In genomic region chr4:8394125-8394524, GRCh38 we compare ENCODE assay signal across 10 cellular contexts. TPM values are rescaled to one million over a fixed set of nuclear protein-coding genes. Genes with fewer than 3 reads are reported as not detected.
DNase-seq lines count a peak whose midpoint lies in the region; ATAC-seq lines count a peak whose summit lies in the region.
"Had no signal": no experiment of that assay in that cellular context is flagged by ENCODE, and none has a peak within 500 bp of the region (broad histone marks: within the 10 kb centered on the region; RNA-seq: fewer than 3 reads in every experiment).

No MANE protein-coding gene starts in this region.

- no peak overlapping the region for H4K8ac ChIP-seq in mesenchymal stem cell (ENCODE audit: low read length)

- H3K4me3 Mint-ChIP-seq in naive thymus-derived CD8-positive, alpha-beta T cell = no peak overlapping the region
- H3K4me3 Mint-ChIP-seq: memory B cell; stimulated activated naive CD8-positive, alpha-beta T cell treated with anti-CD3 and anti-CD28 coated beads, Interleukin-15, Interleukin-2, amounts not matched to agents 100 ng/mL and 50 ng/mL, for 24 hours had no signal

- H3K14ac ChIP-seq in mesenchymal stem cell (ENCODE audit: low read length in 2 of 2) = no peak overlapping the region

- peak overlapping the region; percentile 82 for H3K9ac ChIP-seq in mesenchymal stem cell (ENCODE audit: low read length)
- peak overlapping the region in 1 of 5 donors; percentile 57 for H3K9ac ChIP-seq in subcutaneous abdominal adipose tissue (ENCODE audit: low read length in 5 of 5)

- H3K4ac ChIP-seq in mesenchymal stem cell (ENCODE audit: low read depth in 1 of 2, low read length in 2 of 2) = no peak overlapping the region

- H3K9me3 Mint-ChIP-seq in naive thymus-derived CD8-positive, alpha-beta T cell = no peaks in the 10 kb centered on the region
- H3K9me3 Mint-ChIP-seq: memory B cell; stimulated activated naive CD8-positive, alpha-beta T cell treated with anti-CD3 and anti-CD28 coated beads, Interleukin-15, Interleukin-2, amounts not matched to agents 100 ng/mL and 50 ng/mL, for 24 hours had no signal

- no peak overlapping the region for H3K4me3 ChIP-seq in MG63
- no peak overlapping the region for H3K4me3 ChIP-seq in ectodermal cell (ENCODE audit: insufficient read depth, low read depth, low read length)
- H3K4me3 ChIP-seq in mesenchymal stem cell (ENCODE audit: insufficient read depth in 1 of 2, low read depth in 1 of 2, low read length in 2 of 2) = peak overlapping the region in 1 of 2 experiments; percentile 55
- no peak overlapping the region for H3K4me3 ChIP-seq in subcutaneous abdominal adipose tissue (ENCODE audit: low read depth in 1 of 5, low read length in 5 of 5)

- no peak overlapping the region for H2BK5ac ChIP-seq in mesenchymal stem cell (ENCODE audit: low read depth, low read length, poor library complexity, severe bottlenecking)

- H3K27me3 Mint-ChIP-seq in naive thymus-derived CD8-positive, alpha-beta T cell = no peaks in the 10 kb centered on the region
- H3K27me3 Mint-ChIP-seq: memory B cell; stimulated activated naive CD8-positive, alpha-beta T cell treated with anti-CD3 and anti-CD28 coated beads, Interleukin-15, Interleukin-2, amounts not matched to agents 100 ng/mL and 50 ng/mL, for 24 hours had no signal

- H2AFZ ChIP-seq in mesenchymal stem cell (ENCODE audit: low read depth, low read length) = no peak overlapping the region

- no peak overlapping the region for H3K18ac ChIP-seq in mesenchymal stem cell (ENCODE audit: low read depth in 1 of 2, low read length in 2 of 2)

- H3K27me3 ChIP-seq in MG63 = no peaks in the 10 kb centered on the region
- no peaks in the 10 kb centered on the region for H3K27me3 ChIP-seq in ectodermal cell (ENCODE audit: control insufficient read depth, insufficient read depth, low read length, poor library complexity, severe bottlenecking)
- no peaks in the 10 kb centered on the region for H3K27me3 ChIP-seq in mesenchymal stem cell (ENCODE audit: control insufficient read depth in 1 of 2, insufficient read depth in 1 of 2, low read length in 2 of 2)
- no peaks in the 10 kb centered on the region for H3K27me3 ChIP-seq in subcutaneous abdominal adipose tissue (ENCODE audit: control insufficient read depth in 5 of 5, insufficient read depth in 4 of 5, low read length in 5 of 5)

- H3K27ac ChIP-seq in ectodermal cell (ENCODE audit: insufficient read depth, low read depth, low read length, poor library complexity, severe bottlenecking) (peak overlapping the region; percentile 73), mesenchymal stem cell (ENCODE audit: low read length, poor library complexity, severe bottlenecking) (peak overlapping the region; percentile 70), subcutaneous abdominal adipose tissue (ENCODE audit: low read depth, low read length) (peak overlapping the region; percentile 58)

- 68 to 73% methylated on average over 18 of the region's 18 CpGs for WGBS in ectodermal cell, 2 experiments
- 80% methylated on average over 18 of the region's 18 CpGs for WGBS in mesenchymal stem cell

- peaks cover 0 to 48% (median 19%) of the 10 kb centered on the region in 3 donors for H3K36me3 Mint-ChIP-seq in naive thymus-derived CD8-positive, alpha-beta T cell

- H3K4me1 ChIP-seq in ectodermal cell (ENCODE audit: control insufficient read depth, insufficient read depth, low read length) = peaks cover 22% of the 10 kb centered on the region
- peaks cover 23% of the 10 kb centered on the region for H3K4me1 ChIP-seq in mesenchymal stem cell (ENCODE audit: control insufficient read depth, insufficient read depth, low read depth, low read length)
- peaks cover 18 to 39% (median 36%) of the 10 kb centered on the region in 5 donors for H3K4me1 ChIP-seq in subcutaneous abdominal adipose tissue (ENCODE audit: control insufficient read depth in 5 of 5, insufficient read depth in 5 of 5, low read length in 5 of 5)

- no peak overlapping the region for H2BK12ac ChIP-seq in mesenchymal stem cell (ENCODE audit: low read length in 2 of 2)

- DNase-seq in MG63 = peak; percentile 27
- DNase-seq in mesenchymal stem cell = no peak
- DNase-seq in NCI-H2171 (lab: John Stamatoyannopoulos, UW) = no peak
- no peak for DNase-seq in naive thymus-derived CD8-positive, alpha-beta T cell
- no peak for DNase-seq in SKM-1 treated with dmso at 0.1 percent for 144 hours (lab: John Stamatoyannopoulos, UW; ENCODE audit: unreplicated experiment)

- POLR2A ChIA-PET in naive thymus-derived CD8-positive, alpha-beta T cell (lab: Charles Lee) = no interaction called here

- H4K91ac ChIP-seq in mesenchymal stem cell (ENCODE audit: low read length) = no peak overlapping the region

- no peak overlapping the region for H2BK15ac ChIP-seq in mesenchymal stem cell (ENCODE audit: low read depth, poor library complexity, severe bottlenecking)

- peaks cover 0 to 1% (median 0%) of the 10 kb centered on the region in 4 donors for H3K4me1 Mint-ChIP-seq in naive thymus-derived CD8-positive, alpha-beta T cell

- no peak overlapping the region for H2AK5ac ChIP-seq in mesenchymal stem cell (ENCODE audit: low read length, severe bottlenecking)

- peak overlapping the region; percentile 11 for H3K4me2 ChIP-seq in mesenchymal stem cell (ENCODE audit: low read length, poor library complexity, severe bottlenecking)

- no peak overlapping the region for H3K23ac ChIP-seq in mesenchymal stem cell (ENCODE audit: low read length in 2 of 2)

- H3K79me1 ChIP-seq in mesenchymal stem cell (replicated peaks; ENCODE audit: low read length, poor library complexity, severe bottlenecking) = no peaks in the 10 kb centered on the region

- no peak overlapping the region for H3K27ac Mint-ChIP-seq in naive thymus-derived CD8-positive, alpha-beta T cell
- H3K27ac Mint-ChIP-seq: memory B cell; stimulated activated naive CD8-positive, alpha-beta T cell treated with anti-CD3 and anti-CD28 coated beads, Interleukin-15, Interleukin-2, amounts not matched to agents 100 ng/mL and 50 ng/mL, for 24 hours had no signal

- H3K9me3 ChIP-seq in MG63 (no peaks in the 10 kb centered on the region), ectodermal cell (ENCODE audit: control insufficient read depth, low read length) (no peaks in the 10 kb centered on the region), mesenchymal stem cell (ENCODE audit: control insufficient read depth, low read length) (no peaks in the 10 kb centered on the region), subcutaneous abdominal adipose tissue (ENCODE audit: control insufficient read depth in 5 of 5, low read length in 5 of 5) (no peaks in the 10 kb centered on the region)

- no peak overlapping the region for H2BK120ac ChIP-seq in mesenchymal stem cell (ENCODE audit: low read depth, low read length)

- ATAC-seq in GM21786 (IDR thresholded peaks at IDR 0.05; ENCODE audit: unreplicated experiment) = no peak
- no peak for ATAC-seq in naive thymus-derived CD8-positive, alpha-beta T cell

- peaks cover 9% of the 10 kb centered on the region for H3K36me3 ChIP-seq in MG63
- H3K36me3 ChIP-seq in ectodermal cell (ENCODE audit: control insufficient read depth, insufficient read depth, low read length) = no peaks in the 10 kb centered on the region
- H3K36me3 ChIP-seq in mesenchymal stem cell (ENCODE audit: control insufficient read depth in 1 of 2, insufficient read depth in 2 of 2, low read depth in 1 of 2, low read length in 2 of 2) = peaks cover 37 to 48% of the 10 kb centered on the region in 2 experiments
- H3K36me3 ChIP-seq in subcutaneous abdominal adipose tissue (ENCODE audit: control insufficient read depth in 5 of 5, insufficient read depth in 5 of 5, low read length in 5 of 5) = peaks cover 0 to 66% (median 35%) of the 10 kb centered on the region in 5 donors

RNA-seq across cellular contexts. Expression of gene ACOX3, which starts 46.4 kb away (rescaled TPM):
- total RNA-seq in MG63 (2014; rRNA removed; shearing (Covaris generic); ENCODE audit: low replicate concordance) = 20.3 and 33.2 TPM in 2 replicates
- polyA plus RNA-seq in ectodermal cell (2013, experiment 1 of 4) = 12.0 TPM
- polyA plus RNA-seq in ectodermal cell (2013, experiment 2 of 4) = 16.7 TPM
- 9.3 TPM for polyA plus RNA-seq in ectodermal cell (2013, experiment 3 of 4)
- 10.9 TPM for polyA plus RNA-seq in ectodermal cell (2013, experiment 4 of 4)
- polyA plus RNA-seq in mesenchymal stem cell (2013, experiment 1 of 2) = 10.4 TPM
- 12.2 TPM for polyA plus RNA-seq in mesenchymal stem cell (2013, experiment 2 of 2)
- total RNA-seq in naive thymus-derived CD8-positive, alpha-beta T cell = 10 to 100 TPM; 14.8 to 17.3 TPM
- polyA plus RNA-seq in naive thymus-derived CD8-positive, alpha-beta T cell = 10 to 100 TPM in 2 of 3 donors, 1 to 10 TPM in 1; 9.5 to 14.3 (median 11.4) TPM

RNA-seq across cellular contexts. Expression of gene TRMT44, which starts 46.5 kb away (rescaled TPM):
- total RNA-seq in MG63 (2014; rRNA removed; shearing (Covaris generic); ENCODE audit: low replicate concordance) = 3.2 and 13.4 TPM in 2 replicates
- 13.3 TPM for polyA plus RNA-seq in ectodermal cell (2013, experiment 1 of 4)
- 14.5 TPM for polyA plus RNA-seq in ectodermal cell (2013, experiment 2 of 4)
- 12.3 TPM for polyA plus RNA-seq in ectodermal cell (2013, experiment 3 of 4)
- 12.4 TPM for polyA plus RNA-seq in ectodermal cell (2013, experiment 4 of 4)
- 3.7 TPM for polyA plus RNA-seq in mesenchymal stem cell (2013, experiment 1 of 2)
- polyA plus RNA-seq in mesenchymal stem cell (2013, experiment 2 of 2) = 3.6 TPM
- total RNA-seq in naive thymus-derived CD8-positive, alpha-beta T cell = 10 to 100 TPM; 29.0 to 37.5 TPM
- polyA plus RNA-seq in naive thymus-derived CD8-positive, alpha-beta T cell = 10 to 100 TPM; 11.3 to 15.4 (median 13.0) TPM
